ENCODE assay signal across 1 cellular context in the genomic region with DNA sequence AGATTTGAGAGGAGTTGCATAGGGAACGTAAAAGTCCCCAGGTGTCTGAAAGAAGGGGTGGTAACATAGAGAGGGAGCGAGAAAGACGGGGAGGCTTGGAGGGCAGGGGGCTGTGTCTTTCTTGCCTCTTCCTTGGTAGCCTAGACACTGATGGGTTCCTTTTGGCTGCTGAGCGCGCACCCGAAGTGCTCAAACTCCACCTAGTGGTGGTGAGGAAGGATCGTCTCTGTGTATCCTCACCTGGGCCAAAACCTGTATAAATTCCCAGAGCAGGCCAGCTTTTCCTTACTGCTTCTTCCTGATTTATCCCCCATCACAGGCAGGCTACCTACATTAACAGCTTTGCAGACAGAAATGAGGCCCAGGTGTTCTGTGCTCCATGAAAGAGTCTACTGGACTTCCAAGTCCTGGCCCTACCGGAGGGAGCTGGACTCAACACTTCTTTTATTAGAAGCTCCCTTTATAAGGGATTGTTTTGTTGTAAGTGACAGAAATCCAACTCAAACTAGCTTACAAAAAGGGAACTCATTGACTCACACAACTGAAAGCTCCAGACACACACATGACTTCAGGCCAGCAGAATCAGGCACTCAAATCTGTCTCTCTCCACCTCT.
TF ChIP-seq lines count a peak whose summit lies in the region.

No MANE protein-coding gene starts in this region.

TF ChIP-seq in neural cell, 6 proteins besides CTCF, POLR2A, EP300 and RAD21:
- TF ChIP-seq EZH2 (IDR thresholded peaks at IDR 0.05; ENCODE audit: borderline replicate concordance, insufficient read depth, low read length, poor library complexity, severe bottlenecking) (no peak), SMC3 (conservative IDR thresholded peaks at IDR 0.05; ENCODE audit: poor library complexity) (peak; percentile 88), TAF1 (IDR thresholded peaks at IDR 0.05; ENCODE audit: low read depth) (no peak)
TF ChIP-seq in neural cell: peak in this region for 1.
